ENCODE assay signal across 8 cellular contexts in genomic region chr12:26830783-26831601, GRCh38. TPM values are rescaled to one million over a fixed set of nuclear protein-coding genes. Genes with fewer than 3 reads are reported as not detected.
DNase-seq lines count a peak whose midpoint lies in the region; ATAC-seq, FAIRE-seq and TF ChIP-seq lines count a peak whose summit lies in the region.

No MANE protein-coding gene starts in this region.

- no peak overlapping the region for H2AFZ ChIP-seq in OCI-LY3 (ENCODE audit: low read depth, low read length)
- H2AFZ ChIP-seq in osteoblast (ENCODE audit: low read length), result peak overlapping the region; percentile 39

- peaks cover 17% of the 10 kb centered on the region for H3K36me3 ChIP-seq in OCI-LY3 (replicated peaks; ENCODE audit: low read depth, low read length)
- no peaks in the 10 kb centered on the region for H3K36me3 ChIP-seq in osteoblast (ENCODE audit: insufficient read depth, low read length)

- peak; percentile 64 for FAIRE-seq in GM12891 (lab: Jason Lieb, UNC)

- no peaks in the 10 kb centered on the region for H3K27me3 ChIP-seq in OCI-LY3 (ENCODE audit: low read depth, low read length)
- no peaks in the 10 kb centered on the region for H3K27me3 ChIP-seq in osteoblast (ENCODE audit: insufficient read depth, low read length)

- H3K4me1 Mint-ChIP-seq in effector memory CD8-positive, alpha-beta T cell (ENCODE audit: low read depth in 2 of 2), result peaks cover 38 to 61% of the 10 kb centered on the region in 2 donors

- H3K9me3 ChIP-seq in OCI-LY3 (ENCODE audit: insufficient read depth, low read length), result no peaks in the 10 kb centered on the region
- H3K9me3 ChIP-seq in osteoblast (ENCODE audit: low read depth, low read length), result no peaks in the 10 kb centered on the region

- H3K79me2 ChIP-seq in OCI-LY3 (ENCODE audit: low read length) (peaks cover 68% of the 10 kb centered on the region), osteoblast (ENCODE audit: insufficient read depth, low read length) (peaks cover 30% of the 10 kb centered on the region)

- H3K9me3 Mint-ChIP-seq in effector memory CD8-positive, alpha-beta T cell, result no peaks in the 10 kb centered on the region

- H3K4me3 ChIP-seq in OCI-LY3 (ENCODE audit: low read length) (peak overlapping the region; percentile 78), osteoblast (ENCODE audit: insufficient read depth, low read length) (peak overlapping the region; percentile 40)

- peak overlapping the region; percentile 52 for H3K9ac ChIP-seq in OCI-LY3 (ENCODE audit: low read length)

- H4K20me1 ChIP-seq in OCI-LY3 (ENCODE audit: insufficient read depth, low read length) (peaks cover 55% of the 10 kb centered on the region), osteoblast (ENCODE audit: insufficient read depth, low read length) (peaks cover 2% of the 10 kb centered on the region)

- H3K27me3 Mint-ChIP-seq in effector memory CD8-positive, alpha-beta T cell, result no peaks in the 10 kb centered on the region

- H3K4me1 ChIP-seq in OCI-LY3 (ENCODE audit: low read length) (peaks cover 42% of the 10 kb centered on the region), osteoblast (ENCODE audit: insufficient read depth, low read length) (peaks cover 8% of the 10 kb centered on the region)

- no peak for ATAC-seq in effector memory CD8-positive, alpha-beta T cell (replicated peaks)
- ATAC-seq in GM19455 (IDR thresholded peaks at IDR 0.05; ENCODE audit: unreplicated experiment) (no peak), HG02678 (IDR thresholded peaks at IDR 0.05; ENCODE audit: unreplicated experiment) (no peak), sciatic nerve (no peak)

- intact Hi-C loops in sciatic nerve (cut with DNase I), result no loop called here

- peak overlapping the region; percentile 38 to 43 for H3K4me3 Mint-ChIP-seq in effector memory CD8-positive, alpha-beta T cell

- H3K4me2 ChIP-seq in OCI-LY3 (ENCODE audit: low read length) (peak overlapping the region; percentile 97), osteoblast (ENCODE audit: insufficient read depth, low read length) (peak overlapping the region; percentile 55)

- peak overlapping the region in 1 of 2 donors; percentile 65 for H3K27ac Mint-ChIP-seq in effector memory CD8-positive, alpha-beta T cell

- TF ChIP-seq CTCF in OCI-LY3 (IDR thresholded peaks at IDR 0.05; ENCODE audit: low read depth, low read length), result no peak
- TF ChIP-seq CTCF in osteoblast (IDR thresholded peaks at IDR 0.05; ENCODE audit: extremely low read depth, low read depth, low read length), result no peak

- 0 out of 2 replicates have a peak, but pooled peaks have one; percentile 41 for TF ChIP-seq POLR2A in GM12891 (IDR thresholded peaks at IDR 0.05; ENCODE audit: low read depth, low read length)

- DNase-seq in GM12891 (ENCODE audit: insufficient read length, low spot score), result no peak
- no peak for DNase-seq in effector memory CD8-positive, alpha-beta T cell
- DNase-seq in osteoblast (ENCODE audit: insufficient read length, low spot score, missing footprints), result no peak
- no peak for DNase-seq in retina
- DNase-seq in sciatic nerve (ENCODE audit: low spot score), result no peak

- peaks cover 16% of the 10 kb centered on the region for H3K36me3 Mint-ChIP-seq in effector memory CD8-positive, alpha-beta T cell (ENCODE audit: insufficient read depth)

- H3K27ac ChIP-seq in OCI-LY3 (ENCODE audit: low read length) (no peak overlapping the region), osteoblast (ENCODE audit: low read depth, low read length) (no peak overlapping the region)

TF ChIP-seq in GM12891, 5 proteins besides CTCF, POLR2A, EP300 and RAD21:
- no peak for TF ChIP-seq PAX5 (IDR thresholded peaks at IDR 0.05; ENCODE audit: insufficient read depth, low read length, severe bottlenecking)
- no peak for TF ChIP-seq SPI1 (IDR thresholded peaks at IDR 0.05; ENCODE audit: low read depth, low read length)
- TF ChIP-seq POLR2AphosphoS5 (IDR thresholded peaks at IDR 0.05; ENCODE audit: low read depth, low read length), result no peak
- no peak for TF ChIP-seq POU2F2 (IDR thresholded peaks at IDR 0.05; ENCODE audit: low read depth, low read length)
- no peak for TF ChIP-seq TAF1 (IDR thresholded peaks at IDR 0.05; ENCODE audit: low read depth, low read length)

RNA-seq across cellular contexts. Expression of gene ITPR2, which starts 2.0 kb away (rescaled TPM):
- 20.7 TPM for polyA plus RNA-seq in GM12891 (2012; ENCODE audit: low read depth, missing spikeins)
- total RNA-seq in osteoblast, result 19.2 and 21.2 TPM in 2 replicates
- 71.7 TPM for total RNA-seq in sciatic nerve
